8 cellular contexts compared by ENCODE assay signal in the genomic region with DNA sequence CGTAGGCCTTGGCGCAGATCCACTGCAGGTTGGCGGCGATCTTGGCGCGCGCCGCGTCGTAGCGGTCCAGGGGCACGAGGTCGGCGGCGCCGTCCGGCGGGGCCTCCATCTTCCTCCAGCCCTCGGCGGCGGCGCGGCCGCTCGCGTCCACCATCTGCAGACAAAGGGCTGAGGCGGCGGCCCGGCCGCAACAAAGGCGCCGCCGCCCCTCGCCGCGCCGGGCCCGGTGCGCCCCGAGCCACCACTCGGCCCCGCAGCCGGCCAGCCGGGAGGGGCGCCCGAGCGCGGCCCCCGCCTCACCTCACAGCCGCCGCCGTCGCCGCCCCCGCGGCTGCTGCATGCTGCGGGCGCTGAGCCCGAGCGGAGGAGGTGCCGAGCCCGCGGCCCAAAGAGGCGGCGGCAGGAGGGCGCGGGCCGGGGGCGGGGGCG. TPM values are rescaled to one million over a fixed set of nuclear protein-coding genes. Genes with fewer than 3 reads are reported as not detected.
DNase-seq lines count a peak whose midpoint lies in the region; ATAC-seq, FAIRE-seq and TF ChIP-seq lines count a peak whose summit lies in the region.

No MANE protein-coding gene starts in this region.

- H3K4me1 ChIP-seq in liver (ENCODE audit: control insufficient read depth in 4 of 4, insufficient read depth in 4 of 4, low read length in 3 of 4) = peaks cover 8 to 30% (median 23%) of the 10 kb centered on the region in 4 donors

- WGBS in liver = under 1% methylated on average over 70 of the region's 70 CpGs

- peaks cover 0 to 13% (median 2%) of the 10 kb centered on the region in 4 donors for H3K36me3 ChIP-seq in liver (ENCODE audit: control insufficient read depth in 4 of 4, insufficient read depth in 3 of 4, low read depth in 1 of 4, low read length in 3 of 4)

- DNase-seq in Ammon's horn (ENCODE audit: low spot score) = peak; percentile 14
- DNase-seq in activated CD4-positive, alpha-beta memory T cell treated with anti-CD3 and anti-CD28 coated beads, Interleukin-2, amount 10 ng/mL, durations not matched to agents 7 days and 5 days = no peak
- no peak for DNase-seq in NK-92 (lab: John Stamatoyannopoulos, UW; ENCODE audit: unreplicated experiment)
- no peak for DNase-seq in D721Med (ENCODE audit: insufficient read length, low spot score)

- H3K27ac ChIP-seq in liver (ENCODE audit: low read depth in 1 of 2, low read length in 2 of 2) = peak overlapping the region; percentile 25 to 76

- POLR2A ChIA-PET in activated CD4-positive, alpha-beta memory T cell treated with anti-CD3 and anti-CD28 coated beads, Interleukin-2, amount 10 ng/mL, durations not matched to agents 7 days and 5 days (lab: Charles Lee) = interaction anchor here (1.3 to 1.6 kb wide), 3 partner anchors 10 to 457 kb away, joined by 3 to 5 read pairs (median 4); a partner anchor contains a TSS

- H3K9me3 Mint-ChIP-seq in activated CD4-positive, alpha-beta memory T cell treated with anti-CD3 and anti-CD28 coated beads, Interleukin-2, amount 10 ng/mL, durations not matched to agents 7 days and 5 days = no peaks in the 10 kb centered on the region

- TF ChIP-seq CTCF in liver (IDR thresholded peaks at IDR 0.05; ENCODE audit: low read depth, low read length, missing input control) (no peak), D721Med (IDR thresholded peaks at IDR 0.05; ENCODE audit: insufficient read depth, missing control alignments) (no peak)

- ATAC-seq in GM18519 (IDR thresholded peaks at IDR 0.05; ENCODE audit: low FRiP score, unreplicated experiment) (peak; percentile 26), HG03066 (IDR thresholded peaks at IDR 0.05; ENCODE audit: low read depth, unreplicated experiment) (peak; percentile 16), HG03460 (IDR thresholded peaks at IDR 0.05; ENCODE audit: unreplicated experiment) (no peak)

- H3K9ac ChIP-seq in liver (ENCODE audit: low read depth in 1 of 2, low read length in 2 of 2) = no peak overlapping the region

- H3K27me3 ChIP-seq in liver (ENCODE audit: control insufficient read depth in 4 of 4, insufficient read depth in 4 of 4, low read length in 3 of 4) = no peaks in the 10 kb centered on the region

- CTCF ChIA-PET in activated CD4-positive, alpha-beta memory T cell treated with anti-CD3 and anti-CD28 coated beads, Interleukin-2, amount 10 ng/mL, durations not matched to agents 7 days and 5 days (lab: Charles Lee) = interaction anchor here (1.0 kb wide), 1 partner anchor 8 kb away, joined by 3 read pairs; no protein-coding TSS in a partner anchor

- H3K9me3 ChIP-seq in liver (ENCODE audit: control insufficient read depth in 4 of 4, low read length in 3 of 4) = no peaks in the 10 kb centered on the region

- H3K36me3 Mint-ChIP-seq in activated CD4-positive, alpha-beta memory T cell treated with anti-CD3 and anti-CD28 coated beads, Interleukin-2, amount 10 ng/mL, durations not matched to agents 7 days and 5 days (ENCODE audit: low read depth) = peaks cover 48% of the 10 kb centered on the region

- peaks cover 52% of the 10 kb centered on the region for H3K4me1 Mint-ChIP-seq in activated CD4-positive, alpha-beta memory T cell treated with anti-CD3 and anti-CD28 coated beads, Interleukin-2, amount 10 ng/mL, durations not matched to agents 7 days and 5 days

- H3K4me3 ChIP-seq in liver (ENCODE audit: low read depth in 1 of 3, low read length in 3 of 3) = peak overlapping the region; percentile 59 to 88 (median 63)

- no peaks in the 10 kb centered on the region for H3K27me3 Mint-ChIP-seq in activated CD4-positive, alpha-beta memory T cell treated with anti-CD3 and anti-CD28 coated beads, Interleukin-2, amount 10 ng/mL, durations not matched to agents 7 days and 5 days

- H3K27ac Mint-ChIP-seq in activated CD4-positive, alpha-beta memory T cell treated with anti-CD3 and anti-CD28 coated beads, Interleukin-2, amount 10 ng/mL, durations not matched to agents 7 days and 5 days = no peak overlapping the region

- no peak for FAIRE-seq in D721Med (lab: Jason Lieb, UNC)

- peak overlapping the region; percentile 17 for H3K4me3 Mint-ChIP-seq in activated CD4-positive, alpha-beta memory T cell treated with anti-CD3 and anti-CD28 coated beads, Interleukin-2, amount 10 ng/mL, durations not matched to agents 7 days and 5 days

- TF ChIP-seq RAD21 in liver (IDR thresholded peaks at IDR 0.05) = no peak

TF ChIP-seq in liver, 16 proteins besides CTCF, POLR2A, EP300 and RAD21:
- TF ChIP-seq FOXA1 (IDR thresholded peaks at IDR 0.05) = no peak
- TF ChIP-seq SP1 (IDR thresholded peaks at IDR 0.05) = no peak
- TF ChIP-seq GABPA (IDR thresholded peaks at IDR 0.05 in 1 of 2, conservative IDR thresholded peaks at IDR 0.05 in 1 of 2) = no peak
- TF ChIP-seq NR2F2 (IDR thresholded peaks at IDR 0.05) = no peak
- TF ChIP-seq TAF1 (conservative IDR thresholded peaks at IDR 0.05) = no peak
- TF ChIP-seq, protein P1, sequence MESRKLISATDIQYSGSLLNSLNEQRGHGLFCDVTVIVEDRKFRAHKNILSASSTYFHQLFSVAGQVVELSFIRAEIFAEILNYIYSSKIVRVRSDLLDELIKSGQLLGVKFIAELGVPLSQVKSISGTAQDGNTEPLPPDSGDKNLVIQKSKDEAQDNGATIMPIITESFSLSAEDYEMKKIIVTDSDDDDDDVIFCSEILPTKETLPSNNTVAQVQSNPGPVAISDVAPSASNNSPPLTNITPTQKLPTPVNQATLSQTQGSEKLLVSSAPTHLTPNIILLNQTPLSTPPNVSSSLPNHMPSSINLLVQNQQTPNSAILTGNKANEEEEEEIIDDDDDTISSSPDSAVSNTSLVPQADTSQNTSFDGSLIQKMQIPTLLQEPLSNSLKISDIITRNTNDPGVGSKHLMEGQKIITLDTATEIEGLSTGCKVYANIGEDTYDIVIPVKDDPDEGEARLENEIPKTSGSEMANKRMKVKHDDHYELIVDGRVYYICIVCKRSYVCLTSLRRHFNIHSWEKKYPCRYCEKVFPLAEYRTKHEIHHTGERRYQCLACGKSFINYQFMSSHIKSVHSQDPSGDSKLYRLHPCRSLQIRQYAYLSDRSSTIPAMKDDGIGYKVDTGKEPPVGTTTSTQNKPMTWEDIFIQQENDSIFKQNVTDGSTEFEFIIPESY (IDR thresholded peaks at IDR 0.05) = no peak
- TF ChIP-seq YY1 (IDR thresholded peaks at IDR 0.05) = no peak
- TF ChIP-seq, protein P2, sequence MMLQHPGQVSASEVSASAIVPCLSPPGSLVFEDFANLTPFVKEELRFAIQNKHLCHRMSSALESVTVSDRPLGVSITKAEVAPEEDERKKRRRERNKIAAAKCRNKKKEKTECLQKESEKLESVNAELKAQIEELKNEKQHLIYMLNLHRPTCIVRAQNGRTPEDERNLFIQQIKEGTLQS (IDR thresholded peaks at IDR 0.05) = no peak
- TF ChIP-seq EGR1 (IDR thresholded peaks at IDR 0.05; ENCODE audit: low read depth in 2 of 2) = no peak
- no peak for TF ChIP-seq FOXA2 (IDR thresholded peaks at IDR 0.05)
- TF ChIP-seq RXRA (IDR thresholded peaks at IDR 0.05) = no peak
- TF ChIP-seq, protein P3, sequence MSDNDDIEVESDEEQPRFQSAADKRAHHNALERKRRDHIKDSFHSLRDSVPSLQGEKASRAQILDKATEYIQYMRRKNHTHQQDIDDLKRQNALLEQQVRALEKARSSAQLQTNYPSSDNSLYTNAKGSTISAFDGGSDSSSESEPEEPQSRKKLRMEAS (IDR thresholded peaks at IDR 0.05) = no peak
- no peak for TF ChIP-seq HNF4G (IDR thresholded peaks at IDR 0.05)
- TF ChIP-seq, protein P4, sequence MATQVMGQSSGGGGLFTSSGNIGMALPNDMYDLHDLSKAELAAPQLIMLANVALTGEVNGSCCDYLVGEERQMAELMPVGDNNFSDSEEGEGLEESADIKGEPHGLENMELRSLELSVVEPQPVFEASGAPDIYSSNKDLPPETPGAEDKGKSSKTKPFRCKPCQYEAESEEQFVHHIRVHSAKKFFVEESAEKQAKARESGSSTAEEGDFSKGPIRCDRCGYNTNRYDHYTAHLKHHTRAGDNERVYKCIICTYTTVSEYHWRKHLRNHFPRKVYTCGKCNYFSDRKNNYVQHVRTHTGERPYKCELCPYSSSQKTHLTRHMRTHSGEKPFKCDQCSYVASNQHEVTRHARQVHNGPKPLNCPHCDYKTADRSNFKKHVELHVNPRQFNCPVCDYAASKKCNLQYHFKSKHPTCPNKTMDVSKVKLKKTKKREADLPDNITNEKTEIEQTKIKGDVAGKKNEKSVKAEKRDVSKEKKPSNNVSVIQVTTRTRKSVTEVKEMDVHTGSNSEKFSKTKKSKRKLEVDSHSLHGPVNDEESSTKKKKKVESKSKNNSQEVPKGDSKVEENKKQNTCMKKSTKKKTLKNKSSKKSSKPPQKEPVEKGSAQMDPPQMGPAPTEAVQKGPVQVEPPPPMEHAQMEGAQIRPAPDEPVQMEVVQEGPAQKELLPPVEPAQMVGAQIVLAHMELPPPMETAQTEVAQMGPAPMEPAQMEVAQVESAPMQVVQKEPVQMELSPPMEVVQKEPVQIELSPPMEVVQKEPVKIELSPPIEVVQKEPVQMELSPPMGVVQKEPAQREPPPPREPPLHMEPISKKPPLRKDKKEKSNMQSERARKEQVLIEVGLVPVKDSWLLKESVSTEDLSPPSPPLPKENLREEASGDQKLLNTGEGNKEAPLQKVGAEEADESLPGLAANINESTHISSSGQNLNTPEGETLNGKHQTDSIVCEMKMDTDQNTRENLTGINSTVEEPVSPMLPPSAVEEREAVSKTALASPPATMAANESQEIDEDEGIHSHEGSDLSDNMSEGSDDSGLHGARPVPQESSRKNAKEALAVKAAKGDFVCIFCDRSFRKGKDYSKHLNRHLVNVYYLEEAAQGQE (IDR thresholded peaks at IDR 0.05) = no peak
- TF ChIP-seq HNF4A (conservative IDR thresholded peaks at IDR 0.05) = no peak
TF ChIP-seq in liver: peak in this region for 0.

RNA-seq across cellular contexts. Expression of a gene that starts 0.3 kb away (rescaled TPM):
- total RNA-seq in activated CD4-positive, alpha-beta memory T cell treated with anti-CD3 and anti-CD28 coated beads, Interleukin-2, amount 10 ng/mL, durations not matched to agents 7 days and 5 days = 10 to 100 TPM; 20.9 to 22.0 TPM
- 1 to 10 TPM; 6.3 to 6.4 TPM for total RNA-seq in liver
- polyA plus RNA-seq in liver = 1 to 10 TPM in 1 of 2 donors, under 1 TPM in 1; 0.97 to 3.9 TPM

RNA-seq across cellular contexts. Expression of a gene that starts 54.2 kb away (rescaled TPM):
- total RNA-seq in activated CD4-positive, alpha-beta memory T cell treated with anti-CD3 and anti-CD28 coated beads, Interleukin-2, amount 10 ng/mL, durations not matched to agents 7 days and 5 days = 10 to 100 TPM; 28.1 to 29.5 TPM
- 100 to 1,000 TPM in 1 of 2 donors, 10 to 100 TPM in 1; 16.4 to 115 TPM for total RNA-seq in liver
- polyA plus RNA-seq in liver = 10 to 100 TPM; 16.2 to 16.4 TPM
